Comparison of ENCODE assay signal across 21 cellular contexts in the genomic region with DNA sequence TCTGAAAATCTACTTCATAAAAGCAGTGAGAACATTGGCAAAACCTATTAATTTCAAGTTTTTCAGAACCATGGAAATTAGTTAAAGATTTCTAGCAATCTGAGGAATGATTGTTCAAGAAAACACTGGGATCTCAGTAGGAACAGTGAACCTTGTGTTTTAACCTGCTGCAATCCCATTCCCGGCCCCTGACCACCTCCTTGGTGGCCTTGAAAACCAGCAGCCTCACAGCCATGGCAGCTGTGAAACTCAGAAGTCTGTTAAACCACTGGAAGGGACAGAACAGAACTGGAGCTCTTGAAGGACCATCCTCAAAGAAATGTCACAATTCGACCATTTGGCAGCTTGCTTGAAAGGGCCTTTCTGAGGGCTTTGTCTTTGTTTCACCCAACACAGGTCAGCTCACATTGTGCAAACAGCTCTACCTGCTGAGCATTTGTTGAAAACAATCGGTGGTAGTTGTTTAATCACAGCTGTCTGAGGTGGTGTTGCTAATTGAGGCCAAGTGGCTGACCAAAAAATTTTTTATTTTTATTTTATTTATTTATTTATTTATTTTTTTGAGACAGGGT. TPM values are rescaled to one million over a fixed set of nuclear protein-coding genes. Genes with fewer than 3 reads are reported as not detected.
DNase-seq lines count a peak whose midpoint lies in the region; ATAC-seq, FAIRE-seq and TF ChIP-seq lines count a peak whose summit lies in the region.
"Had no signal": no experiment of that assay in that cellular context is flagged by ENCODE, and none has a peak within 500 bp of the region (broad histone marks: within the 10 kb centered on the region; RNA-seq: fewer than 3 reads in every experiment).

No MANE protein-coding gene starts in this region.

- TF ChIP-seq POLR2A in H1 (IDR thresholded peaks at IDR 0.05; ENCODE audit: control extremely low read depth in 1 of 2, low read depth in 2 of 2, low read length in 2 of 2): no peak

- H3K18ac ChIP-seq in H9 (ENCODE audit: insufficient read length, low read depth, low read length) (no peak overlapping the region), H1 (ENCODE audit: extremely low read depth, low read length) (no peak overlapping the region; the same call in 1 of the 2 replicates)

- POLR2A ChIA-PET in H1 (lab: Charles Lee; ENCODE audit: partially characterized antibody): interaction anchor here (0.9 to 1.4 kb wide), 2 partner anchors 25 kb away, joined by 3 read pairs; no protein-coding TSS in a partner anchor

- H2BK5ac ChIP-seq in H9 (ENCODE audit: insufficient read length, low read length) (no peak overlapping the region), H1 (ENCODE audit: low read depth, low read length) (no peak overlapping the region)

- H3K79me1 ChIP-seq in H9 (ENCODE audit: insufficient read depth, low read depth, low read length, poor library complexity, severe bottlenecking) (peaks cover 8% of the 10 kb centered on the region), H1 (ENCODE audit: low read depth, low read length) (peaks cover 6% of the 10 kb centered on the region)

- H2BK15ac ChIP-seq in H9 (ENCODE audit: low read depth, low read length): no peak overlapping the region
- no peak overlapping the region for H2BK15ac ChIP-seq in H1 (ENCODE audit: low read length)

- H2AK5ac ChIP-seq in H9 (ENCODE audit: insufficient read length, low read length) (no peak overlapping the region), H1 (ENCODE audit: low read depth, low read length) (no peak overlapping the region)

- H3K4me1 ChIP-seq in H9 (ENCODE audit: insufficient read depth, low read length) (peaks cover 7% of the 10 kb centered on the region; the same call in 1 of the 2 replicates), H1 (replicated peaks in 1 of 4; ENCODE audit: control insufficient read depth in 3 of 4, insufficient read depth in 4 of 4, low read length in 3 of 4) (peaks cover 4 to 8% (median 6%) of the 10 kb centered on the region in 4 experiments; a peak in 4 of 7 replicates)
- H3K4me1 ChIP-seq: BLaER1 had no signal

- H3K56ac ChIP-seq in H9 (ENCODE audit: insufficient read length, low read depth, low read length) (no peak overlapping the region), H1 (replicated peaks; ENCODE audit: insufficient read length, low read depth, low read length) (no peak overlapping the region)

- no peak overlapping the region for H3T11ph ChIP-seq in H9 (ENCODE audit: low read length)

- H2AFZ ChIP-seq in H9 (ENCODE audit: low read length) (no peak overlapping the region), H1 (ENCODE audit: low read length) (no peak overlapping the region)
- H2AFZ ChIP-seq: GM23248 had no signal

- no peaks in the 10 kb centered on the region for H3K23me2 ChIP-seq in H9 (ENCODE audit: insufficient read length, low read depth, low read length, poor library complexity, severe bottlenecking)
- no peaks in the 10 kb centered on the region for H3K23me2 ChIP-seq in H1 (ENCODE audit: low read depth, low read length)

- peaks cover 27 to 29% of the 10 kb centered on the region in 2 experiments for H3K4me1 Mint-ChIP-seq in H9
- H3K4me1 Mint-ChIP-seq in nephron progenitor cell: peaks cover 20% of the 10 kb centered on the region
- H3K4me1 Mint-ChIP-seq in activated naive CD8-positive, alpha-beta T cell treated with anti-CD3 and anti-CD28 coated beads for 36 hours: no peaks in the 10 kb centered on the region

- H3K9me3 ChIP-seq in H9 (ENCODE audit: control insufficient read depth, low read depth, low read length): no peaks in the 10 kb centered on the region
- no peaks in the 10 kb centered on the region for H3K9me3 ChIP-seq in H1 (ENCODE audit: insufficient read depth in 2 of 2, low read depth in 1 of 2, low read length in 1 of 2)

- no peaks in the 10 kb centered on the region for H3K36me3 ChIP-seq in H1 (ENCODE audit: control insufficient read depth in 2 of 4, insufficient read depth in 4 of 4, low read length in 3 of 4)
- H3K36me3 ChIP-seq: BLaER1 had no signal

- H3K36me3 Mint-ChIP-seq in H9 (ENCODE audit: insufficient read depth in 1 of 3, low read depth in 3 of 3): peaks cover 0 to 12% (median 0%) of the 10 kb centered on the region in 3 experiments; a peak in 2 of 7 replicates
- peaks cover 37% of the 10 kb centered on the region for H3K36me3 Mint-ChIP-seq in nephron progenitor cell (ENCODE audit: low read depth)
- H3K36me3 Mint-ChIP-seq in activated naive CD8-positive, alpha-beta T cell treated with anti-CD3 and anti-CD28 coated beads for 36 hours: no peaks in the 10 kb centered on the region
- H3K36me3 Mint-ChIP-seq: IgD-negative memory B cell had no signal

- H3K23ac ChIP-seq in H9 (ENCODE audit: insufficient read length, low read depth, low read length): no peak overlapping the region
- H3K23ac ChIP-seq in H1 (ENCODE audit: insufficient read length): no peak overlapping the region

- no peak overlapping the region for H3K4me3 Mint-ChIP-seq in H9
- no peak overlapping the region for H3K4me3 Mint-ChIP-seq in nephron progenitor cell
- H3K4me3 Mint-ChIP-seq in activated naive CD8-positive, alpha-beta T cell treated with anti-CD3 and anti-CD28 coated beads for 36 hours: no peak overlapping the region
- H3K4me3 Mint-ChIP-seq: IgD-negative memory B cell had no signal

- H3K27ac Mint-ChIP-seq in H9 (peak overlapping the region; percentile 57 to 82 (median 66); a peak in 1 of 7 replicates), nephron progenitor cell (peak overlapping the region; percentile 70)
- H3K27ac Mint-ChIP-seq in activated naive CD8-positive, alpha-beta T cell treated with anti-CD3 and anti-CD28 coated beads for 36 hours: no peak overlapping the region
- H3K27ac Mint-ChIP-seq: IgD-negative memory B cell had no signal

- no peaks in the 10 kb centered on the region for H4K20me1 ChIP-seq in H9 (ENCODE audit: control insufficient read depth, insufficient read depth, insufficient read length)
- H4K20me1 ChIP-seq in H1 (replicated peaks in 1 of 2; ENCODE audit: control insufficient read depth in 1 of 2, insufficient read depth in 2 of 2, low read length in 2 of 2): peaks cover 4 to 7% of the 10 kb centered on the region in 2 experiments
- H4K20me1 ChIP-seq: BLaER1 had no signal

- H4K8ac ChIP-seq in H9 (replicated peaks; ENCODE audit: insufficient read length, low read depth, low read length) (no peak overlapping the region), H1 (ENCODE audit: extremely low read depth, insufficient read depth, low read length) (no peak overlapping the region)

- no peak overlapping the region for H2BK120ac ChIP-seq in H9 (ENCODE audit: low read depth, low read length, poor library complexity, severe bottlenecking)
- no peak overlapping the region for H2BK120ac ChIP-seq in H1 (replicated peaks; ENCODE audit: low read depth, low read length)

- H3K4ac ChIP-seq in H9 (ENCODE audit: low read depth, low read length) (no peak overlapping the region), H1 (replicated peaks; ENCODE audit: insufficient read length, low read depth, low read length) (no peak overlapping the region)

- no peak overlapping the region for H2BK12ac ChIP-seq in H9 (ENCODE audit: insufficient read length, low read depth, low read length)
- no peak overlapping the region for H2BK12ac ChIP-seq in H1 (ENCODE audit: low read depth, low read length)

- no peak for TF ChIP-seq RAD21 in H1 (IDR thresholded peaks at IDR 0.05 in 1 of 2, conservative IDR thresholded peaks at IDR 0.05 in 1 of 2; ENCODE audit: low read depth in 2 of 2, low read length in 2 of 2)

- H3K27ac ChIP-seq in H9 (ENCODE audit: insufficient read length, low read depth, low read length) (no peak overlapping the region), H1 (ENCODE audit: low read depth, low read length) (no peak overlapping the region)
- H3K27ac ChIP-seq: BLaER1, GM23248 had no signal

- ATAC-seq in HG03520 (IDR thresholded peaks at IDR 0.05; ENCODE audit: unreplicated experiment): no peak
- ATAC-seq: GM12878, SK-N-SH treated with all-trans-retinoic acid at 6 μM for 48 hours had no signal

- DNase-seq in H9: peak; percentile 40
- DNase-seq in NCI-H748 treated with DMSO at 0.1 percent for 48 hours (lab: John Stamatoyannopoulos, UW): peak; percentile 31
- peak in 1 of 2 experiments; percentile 49 for DNase-seq in H1 (ENCODE audit: low read depth in 1 of 2, low spot score in 2 of 2)
- DNase-seq in nephron progenitor cell: no peak
- DNase-seq in activated naive CD8-positive, alpha-beta T cell treated with anti-CD3 and anti-CD28 coated beads for 36 hours: no peak
- DNase-seq in NCI-H2081 (lab: John Stamatoyannopoulos, UW): no peak
- DNase-seq in NCI-H526 (lab: John Stamatoyannopoulos, UW): no peak
- DNase-seq: DND-41, GM23248, NCI-H1105 treated with DMSO at 0.1 percent for 48 hours, NCI-H187 treated with DMSO at 0.1 percent for 48 hours, NCI-H2171, NCI-H446, SHP77 had no signal

- H3K79me2 ChIP-seq in H9 (ENCODE audit: insufficient read depth, low read length) (peaks cover 3% of the 10 kb centered on the region; the same call in 1 of the 2 replicates), H1 (ENCODE audit: control insufficient read depth in 1 of 2, insufficient read depth in 2 of 2, low read length in 2 of 2) (peaks cover 4 to 58% of the 10 kb centered on the region in 2 experiments; a peak in 3 of 4 replicates)

- no peak for TF ChIP-seq CTCF in H9 (conservative IDR thresholded peaks at IDR 0.05)
- no peak for TF ChIP-seq CTCF in H1 (IDR thresholded peaks at IDR 0.05; ENCODE audit: control extremely low read depth in 1 of 3, insufficient read depth in 1 of 3, low read depth in 1 of 3, low read length in 3 of 3)
- no peak for TF ChIP-seq CTCF in nephron progenitor cell (IDR thresholded peaks at IDR 0.05)

- H2BK20ac ChIP-seq in H9 (ENCODE audit: low read depth, low read length, poor library complexity, severe bottlenecking): no peak overlapping the region
- H2BK20ac ChIP-seq in H1 (ENCODE audit: low read length): no peak overlapping the region

- CTCF ChIA-PET in H1 (lab: Charles Lee; ENCODE audit: partially characterized antibody): interaction anchor here (0.6 to 4.8 kb wide), 9 partner anchors 8 to 92 kb away, joined by 3 to 22 read pairs (median 3); partner anchors contain the start of gene NEDD4L

- H3K4me3 ChIP-seq in H1 (ENCODE audit: extremely low read depth in 1 of 4, insufficient read depth in 2 of 4, low read depth in 3 of 4, low read length in 4 of 4): no peak overlapping the region
- H3K4me3 ChIP-seq: BLaER1, GM12878, GM23248 had no signal

- H4K91ac ChIP-seq in H9 (ENCODE audit: insufficient read length, low read depth, low read length) (no peak overlapping the region), H1 (replicated peaks; ENCODE audit: insufficient read length, low read length) (no peak overlapping the region)

- H3K4me2 ChIP-seq in H9 (ENCODE audit: insufficient read depth, insufficient read length, low read length): no peak overlapping the region
- peak overlapping the region; percentile 9 to 16; a peak in 2 of 4 replicates for H3K4me2 ChIP-seq in H1 (ENCODE audit: insufficient read depth in 1 of 2, low read depth in 2 of 2, low read length in 2 of 2)
- H3K4me2 ChIP-seq: BLaER1 had no signal

- peak; percentile 86 for FAIRE-seq in H1 (lab: Jason Lieb, UNC)
- FAIRE-seq: A204.1, G401.6, GM12878 had no signal

- H3K9ac ChIP-seq in H9 (ENCODE audit: extremely low read depth, insufficient read length, low read length) (no peak overlapping the region), H1 (replicated peaks in 1 of 4; ENCODE audit: extremely low read depth in 1 of 4, low read depth in 3 of 4, low read length in 3 of 4) (no peak overlapping the region)
- H3K9ac ChIP-seq: BLaER1, GM23248 had no signal

- H3K14ac ChIP-seq in H9 (ENCODE audit: insufficient read depth, low read length): no peak overlapping the region
- no peak overlapping the region for H3K14ac ChIP-seq in H1 (ENCODE audit: insufficient read length)

- no peaks in the 10 kb centered on the region for H3K27me3 ChIP-seq in H9 (ENCODE audit: insufficient read depth, low read length)
- no peaks in the 10 kb centered on the region for H3K27me3 ChIP-seq in H1 (replicated peaks in 1 of 4; ENCODE audit: control insufficient read depth in 3 of 4, extremely low read depth in 1 of 4, insufficient read depth in 3 of 4, low read length in 3 of 4)
- H3K27me3 ChIP-seq: BLaER1 had no signal

- no peak overlapping the region for H4K5ac ChIP-seq in H9 (ENCODE audit: insufficient read length, low read depth, low read length)
- no peak overlapping the region for H4K5ac ChIP-seq in H1 (ENCODE audit: insufficient read length, low read depth, low read length)

- H3K9me3 Mint-ChIP-seq in H9 (peaks cover 0 to 2% of the 10 kb centered on the region in 2 experiments; a peak in 1 of 5 replicates), nephron progenitor cell (peaks cover 4% of the 10 kb centered on the region)
- no peaks in the 10 kb centered on the region for H3K9me3 Mint-ChIP-seq in activated naive CD8-positive, alpha-beta T cell treated with anti-CD3 and anti-CD28 coated beads for 36 hours

- no peaks in the 10 kb centered on the region; the same call in 1 of the 2 replicates for H3K27me3 Mint-ChIP-seq in H9 (ENCODE audit: low read depth)
- H3K27me3 Mint-ChIP-seq in nephron progenitor cell (ENCODE audit: low read depth, poor library complexity): no peaks in the 10 kb centered on the region
- peaks cover 4% of the 10 kb centered on the region for H3K27me3 Mint-ChIP-seq in activated naive CD8-positive, alpha-beta T cell treated with anti-CD3 and anti-CD28 coated beads for 36 hours
- H3K27me3 Mint-ChIP-seq: IgD-negative memory B cell had no signal

- TF ChIP-seq EP300 in H1 (IDR thresholded peaks at IDR 0.05; ENCODE audit: borderline replicate concordance in 1 of 2, low read depth in 2 of 2, low read length in 2 of 2): no peak

- no CpG with 5 or more reads among the region's 3 CpGs for WGBS in H9 (ENCODE audit: extremely low coverage, insufficient read length, low lambda C conversion rate)
- WGBS in H1 (ENCODE audit: extremely low coverage in 1 of 2, insufficient coverage in 1 of 2, insufficient read length in 1 of 2, insufficient replicate concordance in 2 of 2, low coverage in 1 of 2, low lambda C conversion rate in 2 of 2, missing lambda C conversion rate in 1 of 2), 2 experiments: 53% methylated on average over 3 of the region's 3 CpGs; no CpG with 5 or more reads in 1 of the 2 experiments

RNA-seq across cellular contexts. Expression of gene NEDD4L, which starts 25.8 kb away (rescaled TPM):
- total RNA-seq in H9 (2021): 56.1 and 76.3 TPM in 2 replicates
- 63.4 and 69.8 TPM in 2 replicates for total RNA-seq in H1 (2021; fragmentation: NEBNext Ultra II Directional; extraction: Animal tissue kit (Norgen Biotek cat#: 25700))
- polyA plus RNA-seq in H1 (2011; rRNA removed): 37.3 and 53.0 TPM in 2 replicates
- 35.7 TPM for polyA plus RNA-seq in H1 (2011; cell fraction: cytosol; rRNA removed)
- polyA plus RNA-seq in H1 (2011; cell fraction: nucleus; rRNA removed): 112 TPM
- 49.0 to 66.6 TPM (median 55.2 TPM) in 4 replicates for polyA plus RNA-seq in H1 (2012, experiment 1 of 2)
- polyA plus RNA-seq in H1 (2012, experiment 2 of 2): 14.1 TPM
- 60.0 TPM for polyA plus RNA-seq in H1 (2013, experiment 1 of 2)
- polyA plus RNA-seq in H1 (2013, experiment 2 of 2): 63.7 TPM
- polyA minus RNA-seq in H1 (2011; rRNA and poly(A)+ RNA removed): 77.2 and 91.8 TPM in 2 replicates
- polyA minus RNA-seq in H1 (2011; cell fraction: cytosol; rRNA and poly(A)+ RNA removed): 35.2 TPM
- polyA minus RNA-seq in H1 (2011; cell fraction: nucleus; rRNA and poly(A)+ RNA removed): 128 TPM
- total RNA-seq in activated naive CD8-positive, alpha-beta T cell treated with anti-CD3 and anti-CD28 coated beads for 36 hours: 10 to 100 TPM; 10.5 to 14.4 TPM

Comparison
In these comparisons a context has a peak if more than half of its experiments do, and no peak if none do; other contexts are left out.
1. DNase-seq: peak in H9 (single experiment) and NCI-H748 treated with DMSO at 0.1 percent for 48 hours (single experiment); none in nephron progenitor cell (single experiment), activated naive CD8-positive, alpha-beta T cell treated with anti-CD3 and anti-CD28 coated beads for 36 hours (single experiment), NCI-H2081 (0 of 2) and NCI-H526 (0 of 2).